10 cellular contexts compared by ENCODE assay signal in the genomic region with DNA sequence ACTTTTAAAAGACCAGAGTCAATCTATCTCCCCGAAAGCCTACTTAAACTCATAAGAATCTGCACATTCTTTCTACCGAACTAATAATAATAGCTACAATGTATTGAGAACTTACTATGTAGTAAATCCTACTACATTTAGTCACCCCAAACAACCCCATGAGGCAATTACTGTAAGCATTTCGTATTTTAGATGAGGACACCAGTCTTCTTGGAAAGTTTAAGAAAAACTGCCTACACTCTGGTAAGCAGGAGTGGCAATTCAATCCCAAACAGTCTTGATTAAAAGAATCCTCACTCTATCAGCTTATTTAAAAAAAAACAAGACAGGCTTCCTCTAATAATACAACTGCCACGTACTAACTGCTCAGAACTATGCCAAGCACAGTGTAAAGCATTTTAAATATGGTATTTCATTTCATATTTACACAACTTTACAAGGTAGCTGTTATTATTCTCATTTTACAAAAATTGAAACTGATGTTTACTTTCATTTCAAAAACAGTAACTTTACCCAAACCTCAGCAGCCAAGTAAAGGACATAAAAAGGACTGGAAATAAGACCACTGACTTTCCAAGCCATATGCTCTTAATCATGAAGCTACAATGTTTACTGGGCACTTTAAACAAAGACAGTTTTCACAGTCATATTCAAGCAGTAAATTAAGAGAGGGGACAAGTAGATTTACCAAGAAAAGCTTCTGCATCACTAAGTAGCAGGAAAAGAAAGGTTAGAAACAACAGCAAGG. TPM values are rescaled to one million over a fixed set of nuclear protein-coding genes. Genes with fewer than 3 reads are reported as not detected.
A peak's percentile ranks its signal among the peaks of the same experiment; 100 is the strongest.
DNase-seq lines count a peak whose midpoint lies in the region; ATAC-seq and TF ChIP-seq lines count a peak whose summit lies in the region.
"Had no signal": no experiment of that assay in that cellular context is flagged by ENCODE, and none has a peak within 500 bp of the region (broad histone marks: within the 10 kb centered on the region; RNA-seq: fewer than 3 reads in every experiment).

No MANE protein-coding gene starts in this region.

- H3K4me1 ChIP-seq in cardiac muscle cell (ENCODE audit: low read depth) (peaks cover 20% of the 10 kb centered on the region), heart right ventricle (peaks cover 2 to 74% (median 42%) of the 10 kb centered on the region in 9 donors), foreskin keratinocyte (peaks cover 29% of the 10 kb centered on the region), testis (peaks cover 14% of the 10 kb centered on the region)

- peaks cover 30% of the 10 kb centered on the region for H3K4me1 Mint-ChIP-seq in type B pancreatic cell (ENCODE audit: unreplicated experiment)

- H3K9me3 Mint-ChIP-seq in activated naive CD4-positive, alpha-beta T cell treated with anti-CD3 and anti-CD28 coated beads, Interleukin-2, amount 50 U/mL, for 72 hours = no peaks in the 10 kb centered on the region
- H3K9me3 Mint-ChIP-seq in type B pancreatic cell = no peaks in the 10 kb centered on the region
- H3K9me3 Mint-ChIP-seq: dendritic cell treated with granulocyte-macrophage colony-stimulating factor and Interleukin-4, amounts not matched to agents 40 ng/mL and 50 ng/mL, for 4 days had no signal

- H3K27ac ChIP-seq in cardiac muscle cell (peak overlapping the region; percentile 75), heart right ventricle (no peak overlapping the region), foreskin keratinocyte (peak overlapping the region; percentile 31), testis (no peak overlapping the region)

- H3K27me3 Mint-ChIP-seq in type B pancreatic cell = no peaks in the 10 kb centered on the region
- H3K27me3 Mint-ChIP-seq: dendritic cell treated with granulocyte-macrophage colony-stimulating factor and Interleukin-4, amounts not matched to agents 40 ng/mL and 50 ng/mL, for 4 days had no signal

- DNase-seq in cardiac muscle cell (ENCODE audit: low read depth in 1 of 2, low spot score in 1 of 2) (no peak), heart right ventricle (no peak), foreskin keratinocyte (no peak), type B pancreatic cell (ENCODE audit: extremely low spot score, unreplicated experiment) (no peak), testis (no peak)
- DNase-seq in activated naive CD4-positive, alpha-beta T cell treated with anti-CD3 and anti-CD28 coated beads, Interleukin-2, amount 50 U/mL, for 72 hours (ENCODE audit: low spot score in 2 of 2) = no peak
- DNase-seq: NCI-H187 had no signal

- 55 to 57% methylated on average over 4 of the region's 4 CpGs for WGBS in heart right ventricle, 2 donors
- WGBS in testis, 2 donors = 37 to 44% methylated on average over 4 of the region's 4 CpGs

- H3K9me3 ChIP-seq in cardiac muscle cell (ENCODE audit: low read depth) (no peaks in the 10 kb centered on the region), heart right ventricle (no peaks in the 10 kb centered on the region), testis (no peaks in the 10 kb centered on the region)

- intact Hi-C loops in heart right ventricle (cut with DNase I) (loop anchor here in 1 of 10 donors (10.0 kb wide), 1 partner anchor 59 kb away; no protein-coding TSS in a partner anchor), testis (cut with DNase I; ENCODE audit: low total_unique reads) (no loop called here)

- no peak overlapping the region for H3K4me3 ChIP-seq in cardiac muscle cell
- H3K4me3 ChIP-seq in heart right ventricle = no peak overlapping the region
- H3K4me3 ChIP-seq in testis = no peak overlapping the region

- no peak for TF ChIP-seq POLR2A in testis (IDR thresholded peaks at IDR 0.05)

- TF ChIP-seq CTCF in cardiac muscle cell (IDR thresholded peaks at IDR 0.05; ENCODE audit: low read depth, low read length) (no peak), heart right ventricle (IDR thresholded peaks at IDR 0.05) (no peak), foreskin keratinocyte (conservative IDR thresholded peaks at IDR 0.05) (no peak), type B pancreatic cell (conservative IDR thresholded peaks at IDR 0.05) (no peak), testis (IDR thresholded peaks at IDR 0.05) (no peak)

- peak overlapping the region; percentile 18 to 70 for H3K27ac Mint-ChIP-seq in activated naive CD4-positive, alpha-beta T cell treated with anti-CD3 and anti-CD28 coated beads, Interleukin-2, amount 50 U/mL, for 72 hours
- H3K27ac Mint-ChIP-seq in type B pancreatic cell = peak overlapping the region; percentile 58
- H3K27ac Mint-ChIP-seq: dendritic cell treated with granulocyte-macrophage colony-stimulating factor and Interleukin-4, amounts not matched to agents 40 ng/mL and 50 ng/mL, for 4 days had no signal

- no peak overlapping the region for H3K4me3 Mint-ChIP-seq in type B pancreatic cell
- H3K4me3 Mint-ChIP-seq: dendritic cell treated with granulocyte-macrophage colony-stimulating factor and Interleukin-4, amounts not matched to agents 40 ng/mL and 50 ng/mL, for 4 days had no signal

- no peak for ATAC-seq in heart right ventricle
- peak in 1 of 2 donors; percentile 23 for ATAC-seq in activated naive CD4-positive, alpha-beta T cell treated with anti-CD3 and anti-CD28 coated beads, Interleukin-2, amount 50 U/mL, for 72 hours
- peak; percentile 9 for ATAC-seq in foreskin keratinocyte
- no peak for ATAC-seq in GM19324 (IDR thresholded peaks at IDR 0.05; ENCODE audit: low FRiP score, unreplicated experiment)
- no peak for ATAC-seq in GM18520 (IDR thresholded peaks at IDR 0.05; ENCODE audit: unreplicated experiment)

- peaks cover 5 to 9% of the 10 kb centered on the region in 2 donors for H3K36me3 Mint-ChIP-seq in activated naive CD4-positive, alpha-beta T cell treated with anti-CD3 and anti-CD28 coated beads, Interleukin-2, amount 50 U/mL, for 72 hours
- H3K36me3 Mint-ChIP-seq in type B pancreatic cell = peaks cover 7% of the 10 kb centered on the region

- no peaks in the 10 kb centered on the region for H3K36me3 ChIP-seq in cardiac muscle cell
- peaks cover 0 to 24% (median under 1%) of the 10 kb centered on the region in 9 donors for H3K36me3 ChIP-seq in heart right ventricle
- H3K36me3 ChIP-seq in testis (ENCODE audit: low read depth, missing control alignments) = no peaks in the 10 kb centered on the region

- H3K27me3 ChIP-seq in cardiac muscle cell = no peaks in the 10 kb centered on the region
- H3K27me3 ChIP-seq in heart right ventricle = no peaks in the 10 kb centered on the region
- no peaks in the 10 kb centered on the region for H3K27me3 ChIP-seq in foreskin keratinocyte
- no peaks in the 10 kb centered on the region for H3K27me3 ChIP-seq in testis

RNA-seq across cellular contexts. Expression of a gene that starts 13.9 kb away (rescaled TPM):
- total RNA-seq in cardiac muscle cell (37.9 and 74.6 TPM in 2 replicates), heart right ventricle (10 to 100 TPM; 12.2 to 21.5 (median 15.5) TPM), foreskin keratinocyte (16.0 and 17.6 TPM in 2 replicates), type B pancreatic cell (ENCODE audit: low replicate concordance) (33.5 and 42.4 TPM in 2 replicates), testis (10 to 100 TPM; 60.0 to 72.4 TPM)
- polyA plus RNA-seq in cardiac muscle cell (33.8 and 34.2 TPM in 2 replicates), heart right ventricle (10 to 100 TPM in 1 of 2 donors, 1 to 10 TPM in 1; 4.8 to 17.8 TPM), foreskin keratinocyte (2.1 and 2.7 TPM in 2 replicates), testis (ENCODE audit: insufficient read depth, low read depth, low replicate concordance) (11.6 TPM)
- total RNA-seq in activated naive CD4-positive, alpha-beta T cell treated with anti-CD3 and anti-CD28 coated beads, Interleukin-2, amount 50 U/mL, for 72 hours = 10 to 100 TPM; 58.4 to 65.7 TPM

RNA-seq across cellular contexts. Expression of a gene that starts 14.3 kb away (rescaled TPM):
- total RNA-seq in cardiac muscle cell = 14.9 and 17.4 TPM in 2 replicates
- 66.9 and 73.2 TPM in 2 replicates for polyA plus RNA-seq in cardiac muscle cell
- 10 to 100 TPM; 27.6 to 40.0 (median 35.0) TPM for total RNA-seq in heart right ventricle
- 10 to 100 TPM; 21.0 to 25.5 TPM for polyA plus RNA-seq in heart right ventricle
- total RNA-seq in activated naive CD4-positive, alpha-beta T cell treated with anti-CD3 and anti-CD28 coated beads, Interleukin-2, amount 50 U/mL, for 72 hours = 10 to 100 TPM; 33.6 to 36.1 TPM
- total RNA-seq in foreskin keratinocyte = 27.8 and 29.5 TPM in 2 replicates
- 24.8 and 28.5 TPM in 2 replicates for polyA plus RNA-seq in foreskin keratinocyte
- 33.9 and 45.5 TPM in 2 replicates for total RNA-seq in type B pancreatic cell (ENCODE audit: low replicate concordance)
- 10 to 100 TPM; 29.4 to 37.4 TPM for total RNA-seq in testis
- 73.0 TPM for polyA plus RNA-seq in testis (ENCODE audit: insufficient read depth, low read depth, low replicate concordance)

RNA-seq across cellular contexts. Expression of a gene that starts 53.1 kb away (rescaled TPM):
- total RNA-seq in cardiac muscle cell = 17.9 and 19.3 TPM in 2 replicates
- polyA plus RNA-seq in cardiac muscle cell = 34.8 and 35.9 TPM in 2 replicates
- total RNA-seq in heart right ventricle = 10 to 100 TPM in 9 of 10 donors, 1 to 10 TPM in 1; 9.0 to 24.2 (median 20.0) TPM
- 10 to 100 TPM; 15.5 to 42.9 TPM for polyA plus RNA-seq in heart right ventricle
- 10 to 100 TPM; 26.9 to 28.8 TPM for total RNA-seq in activated naive CD4-positive, alpha-beta T cell treated with anti-CD3 and anti-CD28 coated beads, Interleukin-2, amount 50 U/mL, for 72 hours
- 21.7 and 23.6 TPM in 2 replicates for total RNA-seq in foreskin keratinocyte
- polyA plus RNA-seq in foreskin keratinocyte = 18.8 and 21.2 TPM in 2 replicates
- total RNA-seq in type B pancreatic cell (ENCODE audit: low replicate concordance) = 25.2 and 30.3 TPM in 2 replicates
- total RNA-seq in testis = 10 to 100 TPM; 20.1 to 22.4 TPM
- polyA plus RNA-seq in testis (ENCODE audit: insufficient read depth, low read depth, low replicate concordance) = 29.8 TPM

Comparison
In these comparisons a context has a peak if more than half of its experiments do, and no peak if none do; other contexts are left out.
1. H3K27ac ChIP-seq: peak in cardiac muscle cell (single experiment) and foreskin keratinocyte (single experiment); none in heart right ventricle (0 of 10) and testis (0 of 2).